ENCODE assay signal across 2 cellular contexts in genomic region chr4:1012031-1012739, GRCh38.
TF ChIP-seq lines count a peak whose summit lies in the region.

No MANE protein-coding gene starts in this region.

TF ChIP-seq in HEK293, 187 proteins besides CTCF, POLR2A, EP300 and RAD21 (continues in another document):
- TF ChIP-seq ZEB2 (tag by site-specific recombination; IDR thresholded peaks at IDR 0.05) (0 out of 2 replicates have a peak, but pooled peaks have one; percentile 31), KLF17 (tag by site-specific recombination; IDR thresholded peaks at IDR 0.05) (peak; percentile 65; the same call in 1 of the 2 replicates), ZNF394 (tag by site-specific recombination; IDR thresholded peaks at IDR 0.05; ENCODE audit: borderline replicate concordance) (peak; percentile 84), SP7 (tag by site-specific recombination; IDR thresholded peaks at IDR 0.05) (peak; percentile 74), ZNF600 (tag by site-specific recombination; IDR thresholded peaks at IDR 0.05) (peak; percentile 60; the same call in 1 of the 2 replicates), GLIS1 (tag by site-specific recombination; IDR thresholded peaks at IDR 0.05) (peak; percentile 71), ZBTB26 (tag by site-specific recombination; optimal IDR thresholded peaks at IDR 0.05) (peak; percentile 45), SCRT2 (tag by site-specific recombination; IDR thresholded peaks at IDR 0.05) (peak; percentile 58; the same call in 1 of the 2 replicates), KLF10 (tag by site-specific recombination; IDR thresholded peaks at IDR 0.05) (peak; percentile 51), ZNF133 (tag by site-specific recombination; IDR thresholded peaks at IDR 0.05) (no peak), ZNF585B (tag by site-specific recombination; IDR thresholded peaks at IDR 0.05) (0 out of 2 replicates have a peak, but pooled peaks have one; percentile 8), ZBTB20 (tag by site-specific recombination; IDR thresholded peaks at IDR 0.05) (peak; percentile 83), ZIC2 (tag by site-specific recombination; IDR thresholded peaks at IDR 0.05) (peak; percentile 96), ZBTB7A (tag by site-specific recombination; IDR thresholded peaks at IDR 0.05; ENCODE audit: low read depth) (0 out of 2 replicates have a peak, but pooled peaks have one; percentile 26), SP2 (tag by site-specific recombination; IDR thresholded peaks at IDR 0.05) (peak; percentile 30; the same call in 1 of the 2 replicates), ZNF677 (tag by site-specific recombination; IDR thresholded peaks at IDR 0.05) (no peak), ZNF398 (tag by site-specific recombination; IDR thresholded peaks at IDR 0.05) (peak; percentile 42; the same call in 1 of the 2 replicates), EGR2 (tag by site-specific recombination; IDR thresholded peaks at IDR 0.05; ENCODE audit: low read depth) (peak; percentile 75), ZFHX2 (tag by site-specific recombination; conservative IDR thresholded peaks at IDR 0.05) (peak; percentile 76), ZNF354C (tag by site-specific recombination; IDR thresholded peaks at IDR 0.05; ENCODE audit: borderline replicate concordance, low read depth) (no peak), PRDM1 (tag by site-specific recombination; IDR thresholded peaks at IDR 0.05) (no peak), ZNF335 (tag by site-specific recombination; conservative IDR thresholded peaks at IDR 0.05) (peak; percentile 41), ZNF785 (tag by site-specific recombination; IDR thresholded peaks at IDR 0.05) (no peak), KLF1 (tag by site-specific recombination; IDR thresholded peaks at IDR 0.05) (0 out of 2 replicates have a peak, but pooled peaks have one; percentile 15), ZBTB8A (tag by site-specific recombination; IDR thresholded peaks at IDR 0.05) (0 out of 2 replicates have a peak, but pooled peaks have one; percentile 38), GLIS2 (tag by site-specific recombination; IDR thresholded peaks at IDR 0.05) (peak; percentile 75), ZNF830 (tag by site-specific recombination; IDR thresholded peaks at IDR 0.05; ENCODE audit: low read depth) (no peak)
- TF ChIP-seq, protein P1, sequence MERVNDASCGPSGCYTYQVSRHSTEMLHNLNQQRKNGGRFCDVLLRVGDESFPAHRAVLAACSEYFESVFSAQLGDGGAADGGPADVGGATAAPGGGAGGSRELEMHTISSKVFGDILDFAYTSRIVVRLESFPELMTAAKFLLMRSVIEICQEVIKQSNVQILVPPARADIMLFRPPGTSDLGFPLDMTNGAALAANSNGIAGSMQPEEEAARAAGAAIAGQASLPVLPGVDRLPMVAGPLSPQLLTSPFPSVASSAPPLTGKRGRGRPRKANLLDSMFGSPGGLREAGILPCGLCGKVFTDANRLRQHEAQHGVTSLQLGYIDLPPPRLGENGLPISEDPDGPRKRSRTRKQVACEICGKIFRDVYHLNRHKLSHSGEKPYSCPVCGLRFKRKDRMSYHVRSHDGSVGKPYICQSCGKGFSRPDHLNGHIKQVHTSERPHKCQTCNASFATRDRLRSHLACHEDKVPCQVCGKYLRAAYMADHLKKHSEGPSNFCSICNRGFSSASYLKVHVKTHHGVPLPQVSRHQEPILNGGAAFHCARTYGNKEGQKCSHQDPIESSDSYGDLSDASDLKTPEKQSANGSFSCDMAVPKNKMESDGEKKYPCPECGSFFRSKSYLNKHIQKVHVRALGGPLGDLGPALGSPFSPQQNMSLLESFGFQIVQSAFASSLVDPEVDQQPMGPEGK (tag by site-specific recombination; IDR thresholded peaks at IDR 0.05) = peak; percentile 84

TF ChIP-seq in H1, 55 proteins besides CTCF, POLR2A, EP300 and RAD21:
- no peak for TF ChIP-seq GTF2F1 (IDR thresholded peaks at IDR 0.05; ENCODE audit: borderline replicate concordance, low read depth, low read length)
- no peak for TF ChIP-seq BRCA1 (IDR thresholded peaks at IDR 0.05; ENCODE audit: low read depth, low read length)
- no peak for TF ChIP-seq CEBPB (IDR thresholded peaks at IDR 0.05; ENCODE audit: low read depth, low read length)
- peak; percentile 46 for TF ChIP-seq KDM4A (IDR thresholded peaks at IDR 0.05; ENCODE audit: low read depth, low read length, severe bottlenecking)
- TF ChIP-seq TBP (IDR thresholded peaks at IDR 0.05; ENCODE audit: low read depth, low read length) = no peak
- 0 out of 2 replicates have a peak, but pooled peaks have one; percentile 41 for TF ChIP-seq CREB1 (IDR thresholded peaks at IDR 0.05)
- no peak for TF ChIP-seq YY1 (IDR thresholded peaks at IDR 0.05; ENCODE audit: low read depth, low read length)
- no peak for TF ChIP-seq SUZ12 (IDR thresholded peaks at IDR 0.05; ENCODE audit: low read length)
- no peak for TF ChIP-seq TCF12 (IDR thresholded peaks at IDR 0.05; ENCODE audit: low read depth, low read length)
- TF ChIP-seq, protein P2, sequence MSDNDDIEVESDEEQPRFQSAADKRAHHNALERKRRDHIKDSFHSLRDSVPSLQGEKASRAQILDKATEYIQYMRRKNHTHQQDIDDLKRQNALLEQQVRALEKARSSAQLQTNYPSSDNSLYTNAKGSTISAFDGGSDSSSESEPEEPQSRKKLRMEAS (IDR thresholded peaks at IDR 0.05) = peak; percentile 36; the same call in 1 of the 2 replicates
- TF ChIP-seq E2F6 (IDR thresholded peaks at IDR 0.05) = 0 out of 2 replicates have a peak, but pooled peaks have one; percentile 15
